22 cellular contexts compared by ENCODE assay signal in the genomic region with DNA sequence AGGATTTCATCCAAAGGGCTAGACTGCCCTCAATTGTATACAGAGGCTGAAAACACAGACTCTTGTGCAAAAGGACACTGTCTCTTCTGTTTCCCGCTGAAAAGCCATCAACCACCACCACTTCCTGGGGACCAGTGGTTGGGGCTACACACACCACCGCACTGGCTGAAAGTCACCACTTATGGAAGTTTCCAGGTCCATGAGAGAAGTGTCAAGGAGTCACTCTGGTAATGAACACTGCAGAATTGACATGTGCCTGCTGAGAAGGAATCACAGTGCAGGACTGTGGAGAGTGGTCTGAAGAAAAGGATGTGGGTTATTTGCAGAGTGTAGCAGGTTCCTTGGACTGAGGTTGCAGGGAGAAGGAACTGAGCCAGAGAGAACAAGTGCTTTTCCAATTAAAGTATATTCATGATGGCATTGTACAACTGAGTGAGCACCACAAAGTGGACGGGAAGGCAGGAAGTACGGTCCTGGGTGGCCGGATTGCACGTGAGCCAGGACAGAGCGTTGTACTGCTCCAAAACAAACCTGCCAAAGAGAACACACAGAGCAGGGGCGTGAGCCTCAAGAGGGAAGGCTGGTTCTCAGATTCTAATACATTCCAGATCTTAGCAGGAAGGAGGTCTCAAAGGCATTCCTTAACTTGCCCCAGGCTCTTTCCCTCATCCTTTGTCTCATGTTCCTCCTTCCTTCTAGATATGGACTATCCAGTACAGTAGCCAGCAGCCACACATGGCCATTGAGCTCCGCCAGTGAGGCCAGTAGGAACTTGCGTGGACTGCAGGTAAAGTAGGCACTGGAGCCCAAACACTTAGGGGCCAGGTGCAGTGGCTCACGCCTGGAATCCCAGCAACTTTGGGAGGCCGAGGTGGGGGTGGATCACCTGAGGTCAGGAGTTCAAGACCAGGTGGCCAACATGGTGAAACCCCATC.
DNase-seq lines count a peak whose midpoint lies in the region; ATAC-seq and TF ChIP-seq lines count a peak whose summit lies in the region.
"Had no signal": no experiment of that assay in that cellular context is flagged by ENCODE, and none has a peak within 500 bp of the region (broad histone marks: within the 10 kb centered on the region; RNA-seq: fewer than 3 reads in every experiment).

No MANE protein-coding gene starts in this region.

- no peak overlapping the region for H2BK120ac ChIP-seq in mesendoderm (ENCODE audit: low read depth, low read length)

- H3K27ac ChIP-seq in mesendoderm (ENCODE audit: low read depth, low read length), result no peak overlapping the region
- H3K27ac ChIP-seq in thyroid gland, result no peak overlapping the region
- H3K27ac ChIP-seq: breast epithelium, neural progenitor cell, upper lobe of right lung had no signal

- H3K79me1 ChIP-seq in mesendoderm (ENCODE audit: low read length), result no peaks in the 10 kb centered on the region

- no peak overlapping the region for H4K8ac ChIP-seq in mesendoderm (ENCODE audit: low read depth, low read length)

- no peak overlapping the region for H2BK5ac ChIP-seq in mesendoderm (ENCODE audit: low read length)

- H3K79me2 ChIP-seq in mesendoderm (ENCODE audit: control insufficient read depth, insufficient read depth, low read length), result no peaks in the 10 kb centered on the region

- no peak overlapping the region for H2AK5ac ChIP-seq in mesendoderm (ENCODE audit: low read length)

- no peaks in the 10 kb centered on the region for H3K9me3 Mint-ChIP-seq in activated CD8-positive, alpha-beta memory T cell treated with anti-CD3 and anti-CD28 coated beads, Interleukin-2, amount 10 ng/mL, durations not matched to agents 7 days and 5 days (ENCODE audit: low read depth)
- H3K9me3 Mint-ChIP-seq in activated CD8-positive, alpha-beta T cell treated with anti-CD3 and anti-CD28 coated beads for 36 hours, result no peaks in the 10 kb centered on the region
- H3K9me3 Mint-ChIP-seq: activated T-cell treated with anti-CD3 and anti-CD28 coated beads, Interleukin-2, amount 50 U/mL, for 4 hours; neural progenitor cell had no signal

- no CpG with 5 or more reads among the region's 12 CpGs for WGBS in mesendoderm (ENCODE audit: extremely low coverage, insufficient coverage, low lambda C conversion rate)
- 67 to 69% methylated on average over 12 of the region's 12 CpGs for WGBS in thyroid gland, 2 donors

- H3K4me3 ChIP-seq in mesendoderm (ENCODE audit: low read length) (no peak overlapping the region), thyroid gland (replicated peaks in 1 of 3) (no peak overlapping the region)
- H3K4me3 ChIP-seq: breast epithelium, neural progenitor cell, upper lobe of right lung had no signal

- peak overlapping the region; percentile 81 for H3K27ac Mint-ChIP-seq in activated CD8-positive, alpha-beta memory T cell treated with anti-CD3 and anti-CD28 coated beads, Interleukin-2, amount 10 ng/mL, durations not matched to agents 7 days and 5 days
- peak overlapping the region; percentile 30 for H3K27ac Mint-ChIP-seq in activated CD8-positive, alpha-beta T cell treated with anti-CD3 and anti-CD28 coated beads for 36 hours
- H3K27ac Mint-ChIP-seq: neural progenitor cell had no signal

- no peak overlapping the region for H3K9ac ChIP-seq in mesendoderm (ENCODE audit: low read length)
- H3K9ac ChIP-seq: neural progenitor cell had no signal

- ATAC-seq in activated CD8-positive, alpha-beta memory T cell treated with anti-CD3 and anti-CD28 coated beads, Interleukin-2, amount 10 ng/mL, durations not matched to agents 7 days and 5 days, result peak; percentile 72
- ATAC-seq in activated CD8-positive, alpha-beta T cell treated with anti-CD3 and anti-CD28 coated beads for 36 hours, result peak; percentile 47
- no peak for ATAC-seq in GM21786 (IDR thresholded peaks at IDR 0.05; ENCODE audit: unreplicated experiment)
- ATAC-seq: upper lobe of right lung had no signal

- H2BK15ac ChIP-seq in mesendoderm (replicated peaks; ENCODE audit: low read depth), result no peak overlapping the region

- POLR2A ChIA-PET in activated CD8-positive, alpha-beta T cell treated with anti-CD3 and anti-CD28 coated beads for 36 hours (lab: Charles Lee), result no interaction called here

- H3K56ac ChIP-seq in mesendoderm (ENCODE audit: low read length), result no peak overlapping the region

- H3K23ac ChIP-seq in mesendoderm (ENCODE audit: low read length), result no peak overlapping the region

- no peak overlapping the region for H3K4me2 ChIP-seq in mesendoderm (ENCODE audit: low read length)
- H3K4me2 ChIP-seq: neural progenitor cell had no signal

- H3K9me3 ChIP-seq in thyroid gland, result no peaks in the 10 kb centered on the region
- H3K9me3 ChIP-seq: breast epithelium, upper lobe of right lung had no signal

- peak; percentile 85 for DNase-seq in activated CD8-positive, alpha-beta memory T cell treated with anti-CD3 and anti-CD28 coated beads, Interleukin-2, amount 10 ng/mL, durations not matched to agents 7 days and 5 days
- no peak for DNase-seq in activated CD8-positive, alpha-beta memory T cell treated with anti-CD3 and anti-CD28 coated beads, Interleukin-2, amount 50 U/mL, for 48 hours
- peak; percentile 38 for DNase-seq in activated CD8-positive, alpha-beta T cell treated with anti-CD3 and anti-CD28 coated beads for 36 hours
- DNase-seq in mesendoderm (peak; percentile 52), thyroid gland (peak; percentile 65 to 70), cortex of kidney (lab: John Stamatoyannopoulos, UW) (no peak), SIG-M5 treated with dmso at 0.1 percent for 504 hours (lab: John Stamatoyannopoulos, UW; ENCODE audit: unreplicated experiment) (no peak)
- DNase-seq: activated CD4-positive, alpha-beta T cell treated with anti-CD3 and anti-CD28 coated beads, Interleukin-2, amount 50 U/mL, for 4 hours; activated T-cell treated with anti-CD3 and anti-CD28 coated beads, Interleukin-2, amount 50 U/mL, for 4 hours; Calu3; GDM1; glutamatergic neuron; KG1; midbrain; MV-4-11; NCI-H1694 treated with DMSO at 0.1 percent for 48 hours; NCI-H748 treated with DMSO at 0.1 percent for 48 hours; stimulated activated CD4-positive, alpha-beta T cell treated with anti-CD3 and anti-CD28 coated beads, Interleukin-4, amount 100 ng/mL, for 1 hour; upper lobe of right lung had no signal

- H3K4ac ChIP-seq in mesendoderm (ENCODE audit: low read depth, low read length), result no peak overlapping the region

- peaks cover 68% of the 10 kb centered on the region for H3K4me1 Mint-ChIP-seq in activated CD8-positive, alpha-beta memory T cell treated with anti-CD3 and anti-CD28 coated beads, Interleukin-2, amount 10 ng/mL, durations not matched to agents 7 days and 5 days
- peaks cover 20% of the 10 kb centered on the region for H3K4me1 Mint-ChIP-seq in activated CD8-positive, alpha-beta T cell treated with anti-CD3 and anti-CD28 coated beads for 36 hours (ENCODE audit: low read depth)
- H3K4me1 Mint-ChIP-seq: neural progenitor cell had no signal

- intact Hi-C loops in activated CD8-positive, alpha-beta T cell treated with anti-CD3 and anti-CD28 coated beads for 36 hours (cut with micrococcal nuclease), result no loop called here
- intact Hi-C loops in thyroid gland (cut with DNase I), result no loop called here

- H3K36me3 Mint-ChIP-seq in activated CD8-positive, alpha-beta memory T cell treated with anti-CD3 and anti-CD28 coated beads, Interleukin-2, amount 10 ng/mL, durations not matched to agents 7 days and 5 days, result peaks cover 51% of the 10 kb centered on the region
- H3K36me3 Mint-ChIP-seq in activated CD8-positive, alpha-beta T cell treated with anti-CD3 and anti-CD28 coated beads for 36 hours (ENCODE audit: low read depth), result peaks cover 29% of the 10 kb centered on the region

- no peak overlapping the region for H3K18ac ChIP-seq in mesendoderm (ENCODE audit: low read length)

- CTCF ChIA-PET in activated CD8-positive, alpha-beta memory T cell treated with anti-CD3 and anti-CD28 coated beads, Interleukin-2, amount 10 ng/mL, durations not matched to agents 7 days and 5 days (lab: Charles Lee), result interaction anchor here (0.8 kb wide), 2 partner anchors 14 to 55 kb away, joined by 3 read pairs; no protein-coding TSS in a partner anchor
- CTCF ChIA-PET in activated CD8-positive, alpha-beta T cell treated with anti-CD3 and anti-CD28 coated beads for 36 hours (lab: Charles Lee), result no interaction called here

- peak overlapping the region; percentile 18 for H3K4me3 Mint-ChIP-seq in activated CD8-positive, alpha-beta memory T cell treated with anti-CD3 and anti-CD28 coated beads, Interleukin-2, amount 10 ng/mL, durations not matched to agents 7 days and 5 days
- H3K4me3 Mint-ChIP-seq in activated CD8-positive, alpha-beta T cell treated with anti-CD3 and anti-CD28 coated beads for 36 hours, result no peak overlapping the region
- H3K4me3 Mint-ChIP-seq: activated T-cell treated with anti-CD3 and anti-CD28 coated beads, Interleukin-2, amount 50 U/mL, for 4 hours; neural progenitor cell had no signal

- no peak for TF ChIP-seq CTCF in activated CD8-positive, alpha-beta T cell treated with anti-CD3 and anti-CD28 coated beads for 36 hours (IDR thresholded peaks at IDR 0.05)
- no peak for TF ChIP-seq CTCF in thyroid gland (IDR thresholded peaks at IDR 0.05)

- no peak for TF ChIP-seq POLR2A in thyroid gland (IDR thresholded peaks at IDR 0.05)

- no peaks in the 10 kb centered on the region for H3K4me1 ChIP-seq in mesendoderm (ENCODE audit: control insufficient read depth, low read depth, low read length)
- peaks cover 0 to 5% of the 10 kb centered on the region in 2 donors for H3K4me1 ChIP-seq in thyroid gland
- H3K4me1 ChIP-seq: neural progenitor cell, upper lobe of right lung had no signal

- H3K27me3 Mint-ChIP-seq in activated CD8-positive, alpha-beta memory T cell treated with anti-CD3 and anti-CD28 coated beads, Interleukin-2, amount 10 ng/mL, durations not matched to agents 7 days and 5 days, result no peaks in the 10 kb centered on the region
- H3K27me3 Mint-ChIP-seq in activated CD8-positive, alpha-beta T cell treated with anti-CD3 and anti-CD28 coated beads for 36 hours, result no peaks in the 10 kb centered on the region

- H3K36me3 ChIP-seq in mesendoderm (ENCODE audit: control insufficient read depth, insufficient read depth, low read length) (peaks cover 2% of the 10 kb centered on the region), thyroid gland (peaks cover 44 to 49% of the 10 kb centered on the region in 2 donors)
- H3K36me3 ChIP-seq: breast epithelium had no signal

- no peak overlapping the region for H4K5ac ChIP-seq in mesendoderm (ENCODE audit: low read length)

- H3K27me3 ChIP-seq in mesendoderm (ENCODE audit: insufficient read depth, low read length, poor library complexity) (no peaks in the 10 kb centered on the region), thyroid gland (no peaks in the 10 kb centered on the region)
- H3K27me3 ChIP-seq: breast epithelium, neural progenitor cell, upper lobe of right lung had no signal

Comparison
In these comparisons a context has a peak if more than half of its experiments do, and no peak if none do; other contexts are left out.
1. DNase-seq: peak in activated CD8-positive, alpha-beta memory T cell treated with anti-CD3 and anti-CD28 coated beads, Interleukin-2, amount 10 ng/mL, durations not matched to agents 7 days and 5 days (single experiment), activated CD8-positive, alpha-beta T cell treated with anti-CD3 and anti-CD28 coated beads for 36 hours (single experiment), mesendoderm (single experiment) and thyroid gland (2 of 2); none in activated CD8-positive, alpha-beta memory T cell treated with anti-CD3 and anti-CD28 coated beads, Interleukin-2, amount 50 U/mL, for 48 hours (single experiment), cortex of kidney (single experiment) and SIG-M5 treated with dmso at 0.1 percent for 504 hours (single experiment).